ENCODE assay signal across 14 cellular contexts in the genomic region with DNA sequence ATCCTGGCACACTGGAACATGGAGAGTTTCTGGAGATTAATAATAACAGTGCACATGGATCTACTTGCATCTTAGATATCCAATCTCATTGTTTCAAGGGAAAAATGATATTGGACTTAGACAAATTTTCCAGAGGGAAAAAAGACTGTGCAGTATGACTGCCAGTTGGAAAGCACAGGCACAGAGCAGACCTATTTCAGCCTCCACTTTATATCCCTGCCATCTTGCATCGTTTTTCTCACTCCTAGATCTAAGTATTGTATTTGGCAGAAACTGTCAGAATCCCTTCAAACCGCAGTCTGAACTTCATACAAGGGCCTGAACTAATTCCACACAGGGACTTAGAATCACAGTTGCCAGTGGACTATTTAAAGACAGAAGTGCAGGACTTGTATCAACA.
DNase-seq lines count a peak whose midpoint lies in the region; ATAC-seq and TF ChIP-seq lines count a peak whose summit lies in the region.
"Had no signal": no experiment of that assay in that cellular context is flagged by ENCODE, and none has a peak within 500 bp of the region (broad histone marks: within the 10 kb centered on the region; RNA-seq: fewer than 3 reads in every experiment).

No MANE protein-coding gene starts in this region.

- H3K79me1 ChIP-seq in H9 (ENCODE audit: insufficient read depth, low read depth, low read length, poor library complexity, severe bottlenecking) (no peaks in the 10 kb centered on the region), mesenchymal stem cell (replicated peaks; ENCODE audit: low read length, poor library complexity, severe bottlenecking) (no peaks in the 10 kb centered on the region)

- peak overlapping the region in 1 of 3 experiments; percentile 85; a peak in 2 of 7 replicates for H3K27ac Mint-ChIP-seq in H9
- H3K27ac Mint-ChIP-seq: activated naive CD4-positive, alpha-beta T cell treated with anti-CD3 and anti-CD28 coated beads for 36 hours; naive B cell had no signal

- H3K27ac ChIP-seq in H9 (ENCODE audit: insufficient read length, low read depth, low read length) (no peak overlapping the region), mesenchymal stem cell (ENCODE audit: low read length, poor library complexity, severe bottlenecking) (peak overlapping the region; percentile 97), smooth muscle cell (ENCODE audit: low read depth) (peak overlapping the region; percentile 69)
- H3K27ac ChIP-seq: BLaER1 treated with 17β-estradiol and CSF1 and Interleukin-3, amounts not matched to agents 10 nM and 100 nM; spleen; WERI-Rb-1 had no signal

- H3K9ac ChIP-seq in H9 (ENCODE audit: extremely low read depth, insufficient read length, low read length) (no peak overlapping the region), adipocyte (ENCODE audit: low read length) (peak overlapping the region; percentile 53), mesenchymal stem cell (ENCODE audit: low read length) (peak overlapping the region; percentile 69), smooth muscle cell (ENCODE audit: low read depth) (peak overlapping the region; percentile 10)
- H3K9ac ChIP-seq: BLaER1 treated with 17β-estradiol and CSF1 and Interleukin-3, amounts not matched to agents 10 nM and 100 nM had no signal

- H2BK12ac ChIP-seq in H9 (ENCODE audit: insufficient read length, low read depth, low read length): no peak overlapping the region
- peak overlapping the region in 1 of 2 experiments; percentile 86 for H2BK12ac ChIP-seq in mesenchymal stem cell (ENCODE audit: low read length in 2 of 2)

- H2BK120ac ChIP-seq in H9 (ENCODE audit: low read depth, low read length, poor library complexity, severe bottlenecking) (no peak overlapping the region), mesenchymal stem cell (ENCODE audit: low read depth, low read length) (no peak overlapping the region)

- no peaks in the 10 kb centered on the region for H3F3A ChIP-seq in smooth muscle cell (ENCODE audit: low read depth)

- H3K9me3 Mint-ChIP-seq in H9: peaks cover 3% of the 10 kb centered on the region in 2 experiments; a peak in 3 of 5 replicates
- H3K9me3 Mint-ChIP-seq: activated naive CD4-positive, alpha-beta T cell treated with anti-CD3 and anti-CD28 coated beads for 36 hours; naive B cell had no signal

- H4K8ac ChIP-seq in H9 (replicated peaks; ENCODE audit: insufficient read length, low read depth, low read length) (no peak overlapping the region), mesenchymal stem cell (ENCODE audit: low read length) (peak overlapping the region; percentile 79)

- no peaks in the 10 kb centered on the region for H3K23me2 ChIP-seq in H9 (ENCODE audit: insufficient read length, low read depth, low read length, poor library complexity, severe bottlenecking)

- H2BK15ac ChIP-seq in H9 (ENCODE audit: low read depth, low read length): no peak overlapping the region
- H2BK15ac ChIP-seq in mesenchymal stem cell (ENCODE audit: low read depth, poor library complexity, severe bottlenecking): no peak overlapping the region

- no peak overlapping the region for H2BK5ac ChIP-seq in H9 (ENCODE audit: insufficient read length, low read length)
- peak overlapping the region; percentile 81 for H2BK5ac ChIP-seq in mesenchymal stem cell (ENCODE audit: low read depth, low read length, poor library complexity, severe bottlenecking)

- H3K4me2 ChIP-seq in H9 (ENCODE audit: insufficient read depth, insufficient read length, low read length) (peak overlapping the region; percentile 15), mesenchymal stem cell (ENCODE audit: low read length, poor library complexity, severe bottlenecking) (no peak overlapping the region), smooth muscle cell (peak overlapping the region; percentile 63)
- H3K4me2 ChIP-seq: BLaER1 treated with 17β-estradiol and CSF1 and Interleukin-3, amounts not matched to agents 10 nM and 100 nM had no signal

- no peak overlapping the region for H3K4me3 Mint-ChIP-seq in H9
- H3K4me3 Mint-ChIP-seq: activated naive CD4-positive, alpha-beta T cell treated with anti-CD3 and anti-CD28 coated beads for 36 hours; naive B cell had no signal

- no peak overlapping the region for H3T11ph ChIP-seq in H9 (ENCODE audit: low read length)

- ATAC-seq in GM18870 (IDR thresholded peaks at IDR 0.05; ENCODE audit: unreplicated experiment) (no peak), GM18873 (IDR thresholded peaks at IDR 0.05; ENCODE audit: low FRiP score, unreplicated experiment) (no peak)

- peaks cover 2 to 5% (median 4%) of the 10 kb centered on the region in 3 experiments; a peak in 6 of 7 replicates for H3K36me3 Mint-ChIP-seq in H9 (ENCODE audit: insufficient read depth in 1 of 3, low read depth in 3 of 3)

- no peaks in the 10 kb centered on the region for H3K79me2 ChIP-seq in H9 (ENCODE audit: insufficient read depth, low read length)
- no peaks in the 10 kb centered on the region for H3K79me2 ChIP-seq in smooth muscle cell (ENCODE audit: low read depth)

- no peaks in the 10 kb centered on the region for H3K27me3 ChIP-seq in H9 (ENCODE audit: insufficient read depth, low read length)
- no peaks in the 10 kb centered on the region for H3K27me3 ChIP-seq in adipocyte (replicated peaks; ENCODE audit: control insufficient read depth, insufficient read depth, low read length)
- H3K27me3 ChIP-seq in mesenchymal stem cell (ENCODE audit: control insufficient read depth in 1 of 2, insufficient read depth in 1 of 2, low read length in 2 of 2): no peaks in the 10 kb centered on the region
- H3K27me3 ChIP-seq in smooth muscle cell (ENCODE audit: low read depth): no peaks in the 10 kb centered on the region
- H3K27me3 ChIP-seq: BLaER1 treated with 17β-estradiol and CSF1 and Interleukin-3, amounts not matched to agents 10 nM and 100 nM had no signal

- no peak overlapping the region for H4K5ac ChIP-seq in H9 (ENCODE audit: insufficient read length, low read depth, low read length)

- H3K14ac ChIP-seq in H9 (ENCODE audit: insufficient read depth, low read length) (no peak overlapping the region), mesenchymal stem cell (ENCODE audit: low read length in 2 of 2) (no peak overlapping the region)

- H3K4me1 ChIP-seq in H9 (ENCODE audit: insufficient read depth, low read length) (peaks cover 12% of the 10 kb centered on the region), adipocyte (ENCODE audit: control insufficient read depth, insufficient read depth, low read length) (peaks cover 30% of the 10 kb centered on the region), mesenchymal stem cell (ENCODE audit: control insufficient read depth, insufficient read depth, low read depth, low read length) (peaks cover 9% of the 10 kb centered on the region), smooth muscle cell (ENCODE audit: low read depth) (peaks cover 16% of the 10 kb centered on the region)
- H3K4me1 ChIP-seq: BLaER1 treated with 17β-estradiol and CSF1 and Interleukin-3, amounts not matched to agents 10 nM and 100 nM; spleen had no signal

- peak overlapping the region; percentile 57 for H3K4me3 ChIP-seq in adipocyte (ENCODE audit: low read length)
- H3K4me3 ChIP-seq in mesenchymal stem cell (ENCODE audit: insufficient read depth in 1 of 2, low read depth in 1 of 2, low read length in 2 of 2): peak overlapping the region in 1 of 2 experiments; percentile 32
- no peak overlapping the region for H3K4me3 ChIP-seq in smooth muscle cell
- H3K4me3 ChIP-seq: BLaER1 treated with 17β-estradiol and CSF1 and Interleukin-3, amounts not matched to agents 10 nM and 100 nM; spleen had no signal

- H3K36me3 ChIP-seq in adipocyte (ENCODE audit: control insufficient read depth, insufficient read depth, low read length, severe bottlenecking) (no peaks in the 10 kb centered on the region), mesenchymal stem cell (ENCODE audit: control insufficient read depth in 1 of 2, insufficient read depth in 2 of 2, low read depth in 1 of 2, low read length in 2 of 2) (no peaks in the 10 kb centered on the region), smooth muscle cell (ENCODE audit: low read depth) (no peaks in the 10 kb centered on the region)
- H3K36me3 ChIP-seq: BLaER1 treated with 17β-estradiol and CSF1 and Interleukin-3, amounts not matched to agents 10 nM and 100 nM; spleen; WERI-Rb-1 had no signal

- no peak overlapping the region for H3K4ac ChIP-seq in H9 (ENCODE audit: low read depth, low read length)
- H3K4ac ChIP-seq in mesenchymal stem cell (ENCODE audit: low read depth in 1 of 2, low read length in 2 of 2): peak overlapping the region in 1 of 2 experiments; percentile 60

- no peak overlapping the region for H4K91ac ChIP-seq in H9 (ENCODE audit: insufficient read length, low read depth, low read length)
- no peak overlapping the region for H4K91ac ChIP-seq in mesenchymal stem cell (ENCODE audit: low read length)

- H4K20me1 ChIP-seq in H9 (ENCODE audit: control insufficient read depth, insufficient read depth, insufficient read length): no peaks in the 10 kb centered on the region
- no peaks in the 10 kb centered on the region for H4K20me1 ChIP-seq in smooth muscle cell (ENCODE audit: low read depth)
- H4K20me1 ChIP-seq: BLaER1 treated with 17β-estradiol and CSF1 and Interleukin-3, amounts not matched to agents 10 nM and 100 nM had no signal

- H2AK5ac ChIP-seq in H9 (ENCODE audit: insufficient read length, low read length): no peak overlapping the region
- no peak overlapping the region for H2AK5ac ChIP-seq in mesenchymal stem cell (ENCODE audit: low read length, severe bottlenecking)

- no peak overlapping the region for H2AFZ ChIP-seq in H9 (ENCODE audit: low read length)
- no peak overlapping the region for H2AFZ ChIP-seq in mesenchymal stem cell (ENCODE audit: low read depth, low read length)
- H2AFZ ChIP-seq in smooth muscle cell (ENCODE audit: low read depth): peak overlapping the region; percentile 71

- no peak overlapping the region for H3K56ac ChIP-seq in H9 (ENCODE audit: insufficient read length, low read depth, low read length)

- TF ChIP-seq CTCF in H9 (conservative IDR thresholded peaks at IDR 0.05): no peak
- TF ChIP-seq CTCF in smooth muscle cell (IDR thresholded peaks at IDR 0.05; ENCODE audit: borderline replicate concordance, insufficient read depth, poor library complexity, severe bottlenecking): no peak

- H3K9me3 ChIP-seq in H9 (ENCODE audit: control insufficient read depth, low read depth, low read length): no peaks in the 10 kb centered on the region
- no peaks in the 10 kb centered on the region for H3K9me3 ChIP-seq in adipocyte (ENCODE audit: control insufficient read depth, low read length)
- no peaks in the 10 kb centered on the region for H3K9me3 ChIP-seq in mesenchymal stem cell (ENCODE audit: control insufficient read depth, low read length)
- no peaks in the 10 kb centered on the region for H3K9me3 ChIP-seq in smooth muscle cell (replicated peaks; ENCODE audit: low read depth)
- H3K9me3 ChIP-seq: BLaER1 treated with 17β-estradiol and CSF1 and Interleukin-3, amounts not matched to agents 10 nM and 100 nM; spleen had no signal

- no CpG with 5 or more reads among the region's 2 CpGs for WGBS in H9 (ENCODE audit: extremely low coverage, insufficient read length, low lambda C conversion rate)
- 79% methylated on average over 2 of the region's 2 CpGs for WGBS in mesenchymal stem cell
- 46% methylated on average over 2 of the region's 2 CpGs for WGBS in smooth muscle cell (ENCODE audit: low lambda C conversion rate)

- no peak overlapping the region for H2BK20ac ChIP-seq in H9 (ENCODE audit: low read depth, low read length, poor library complexity, severe bottlenecking)

- no peak overlapping the region for H3K23ac ChIP-seq in H9 (ENCODE audit: insufficient read length, low read depth, low read length)
- no peak overlapping the region for H3K23ac ChIP-seq in mesenchymal stem cell (ENCODE audit: low read length in 2 of 2)

- H3K18ac ChIP-seq in H9 (ENCODE audit: insufficient read length, low read depth, low read length): no peak overlapping the region
- H3K18ac ChIP-seq in mesenchymal stem cell (ENCODE audit: low read depth in 1 of 2, low read length in 2 of 2): peak overlapping the region; percentile 23 to 49

- H3K4me1 Mint-ChIP-seq in H9: peaks cover 41 to 46% of the 10 kb centered on the region in 2 experiments
- H3K4me1 Mint-ChIP-seq: naive B cell had no signal

- peaks cover 10% of the 10 kb centered on the region for H3K27me3 Mint-ChIP-seq in H9 (ENCODE audit: low read depth)

- no peak for DNase-seq in H9
- DNase-seq in adipocyte (ENCODE audit: low read depth): no peak
- no peak for DNase-seq in mesenchymal stem cell
- no peak for DNase-seq in smooth muscle cell (lab: John Stamatoyannopoulos, UW; ENCODE audit: unreplicated experiment)
- DNase-seq in occipital lobe (lab: John Stamatoyannopoulos, UW): no peak
- no peak for DNase-seq in NCI-H1436 (lab: John Stamatoyannopoulos, UW)
- DNase-seq: activated naive CD4-positive, alpha-beta T cell treated with anti-CD3 and anti-CD28 coated beads for 36 hours; DND-41; naive B cell; spleen; WERI-Rb-1 had no signal
